8 cellular contexts compared by ENCODE assay signal in the genomic region with DNA sequence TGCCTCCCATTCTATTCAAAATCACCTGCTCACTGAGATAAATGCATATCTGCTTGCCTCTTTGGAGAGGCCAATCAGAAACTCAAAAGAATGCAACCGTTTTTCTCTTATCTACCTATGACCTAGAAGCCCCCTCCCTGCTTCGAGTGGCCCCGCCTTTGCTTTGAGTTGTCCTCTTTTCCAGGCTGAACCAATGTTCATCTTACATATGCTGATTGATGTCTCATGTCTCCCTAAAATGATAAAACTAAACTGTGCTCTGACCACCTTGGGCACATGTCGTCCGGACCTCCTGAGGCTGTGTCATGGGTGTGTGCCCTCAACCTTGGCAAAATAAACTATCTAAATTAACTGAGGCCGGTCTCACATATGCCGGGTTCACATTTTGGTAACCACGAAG.
"Had no signal": no experiment of that assay in that cellular context is flagged by ENCODE, and none has a peak within 500 bp of the region (broad histone marks: within the 10 kb centered on the region; RNA-seq: fewer than 3 reads in every experiment).

No MANE protein-coding gene starts in this region.

- H3K4me2 ChIP-seq: GM23338 had no signal

- H2AFZ ChIP-seq: GM23338 had no signal

- H3K27ac Mint-ChIP-seq: GM23338, H9 had no signal

- H3K36me3 Mint-ChIP-seq: IgD-negative memory B cell had no signal

- H3K4me1 Mint-ChIP-seq: GM23338, H9 had no signal

- DNase-seq: H9, HCEC 1CT, KG1 had no signal

- ATAC-seq: GM23338 had no signal

- H3K27ac ChIP-seq: HL-60 had no signal

- H3K4me3 ChIP-seq: GM23338 had no signal

- H3K4me3 Mint-ChIP-seq: GM23338, H9, IgD-negative memory B cell had no signal

- FAIRE-seq: H1, H54 had no signal
